1 cellular context compared by ENCODE assay signal in the genomic region with DNA sequence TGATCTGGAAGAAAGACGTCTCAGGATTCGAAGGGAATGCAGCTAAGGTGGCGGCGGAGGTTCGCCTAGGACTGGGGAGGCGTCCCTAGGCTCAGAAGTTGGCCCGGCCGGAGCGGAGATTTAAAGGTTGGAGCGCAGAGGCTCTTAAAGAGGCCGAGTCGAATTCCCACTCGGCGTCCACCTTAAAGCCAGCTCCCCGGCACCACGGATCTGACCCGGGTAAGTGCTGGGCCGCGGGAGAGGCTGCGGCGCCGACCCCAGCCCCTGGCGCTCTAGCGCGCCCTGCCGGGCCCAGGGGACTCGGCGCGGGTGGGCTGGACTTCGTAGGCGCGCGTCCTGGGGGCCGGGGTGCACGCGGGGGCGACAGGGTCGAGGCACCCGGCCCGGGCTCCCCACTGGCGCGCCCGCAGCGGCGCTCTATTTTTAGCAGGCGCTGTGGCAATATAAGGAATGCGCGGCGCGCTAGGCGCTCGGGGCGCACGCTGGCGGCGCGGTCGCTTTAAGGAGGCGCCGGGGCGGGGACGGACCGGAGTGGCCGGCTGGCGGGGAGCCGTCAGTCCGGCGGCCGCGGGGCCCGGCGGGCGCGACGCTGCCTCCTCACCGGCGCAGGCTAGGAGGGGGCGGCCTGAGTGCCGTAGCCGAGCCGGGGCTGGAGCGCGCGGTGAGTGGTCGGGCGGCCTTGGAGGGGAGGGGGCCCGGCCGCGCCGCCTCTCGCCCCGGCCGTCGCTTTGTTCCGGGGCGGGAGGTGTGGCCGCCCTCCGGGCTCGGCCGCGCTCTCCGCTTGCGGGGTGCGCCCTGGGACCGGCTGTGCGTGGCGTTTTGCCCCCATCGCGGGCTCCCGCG.
TF ChIP-seq lines count a peak whose summit lies in the region.

A gene (plus strand): TSS at position 473 of the 843 bp plus-strand sequence. CDS start 24,305 bp downstream, outside the sequence.

TF ChIP-seq in HEK293, 187 proteins besides CTCF, POLR2A, EP300 and RAD21 (continued from another document):
- peak; percentile 33; the same call in 1 of the 2 replicates for TF ChIP-seq ZFHX2 (tag by site-specific recombination; conservative IDR thresholded peaks at IDR 0.05)
- TF ChIP-seq, protein P1, sequence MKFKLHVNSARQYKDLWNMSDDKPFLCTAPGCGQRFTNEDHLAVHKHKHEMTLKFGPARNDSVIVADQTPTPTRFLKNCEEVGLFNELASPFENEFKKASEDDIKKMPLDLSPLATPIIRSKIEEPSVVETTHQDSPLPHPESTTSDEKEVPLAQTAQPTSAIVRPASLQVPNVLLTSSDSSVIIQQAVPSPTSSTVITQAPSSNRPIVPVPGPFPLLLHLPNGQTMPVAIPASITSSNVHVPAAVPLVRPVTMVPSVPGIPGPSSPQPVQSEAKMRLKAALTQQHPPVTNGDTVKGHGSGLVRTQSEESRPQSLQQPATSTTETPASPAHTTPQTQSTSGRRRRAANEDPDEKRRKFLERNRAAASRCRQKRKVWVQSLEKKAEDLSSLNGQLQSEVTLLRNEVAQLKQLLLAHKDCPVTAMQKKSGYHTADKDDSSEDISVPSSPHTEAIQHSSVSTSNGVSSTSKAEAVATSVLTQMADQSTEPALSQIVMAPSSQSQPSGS (tag by site-specific recombination; IDR thresholded peaks at IDR 0.05; ENCODE audit: low read depth), result no peak
- TF ChIP-seq ZBTB20 (tag by site-specific recombination; IDR thresholded peaks at IDR 0.05), result 0 out of 2 replicates have a peak, but pooled peaks have one; percentile 27
- TF ChIP-seq ZNF558 (tag by site-specific recombination; IDR thresholded peaks at IDR 0.05), result no peak
- TF ChIP-seq, protein P2, sequence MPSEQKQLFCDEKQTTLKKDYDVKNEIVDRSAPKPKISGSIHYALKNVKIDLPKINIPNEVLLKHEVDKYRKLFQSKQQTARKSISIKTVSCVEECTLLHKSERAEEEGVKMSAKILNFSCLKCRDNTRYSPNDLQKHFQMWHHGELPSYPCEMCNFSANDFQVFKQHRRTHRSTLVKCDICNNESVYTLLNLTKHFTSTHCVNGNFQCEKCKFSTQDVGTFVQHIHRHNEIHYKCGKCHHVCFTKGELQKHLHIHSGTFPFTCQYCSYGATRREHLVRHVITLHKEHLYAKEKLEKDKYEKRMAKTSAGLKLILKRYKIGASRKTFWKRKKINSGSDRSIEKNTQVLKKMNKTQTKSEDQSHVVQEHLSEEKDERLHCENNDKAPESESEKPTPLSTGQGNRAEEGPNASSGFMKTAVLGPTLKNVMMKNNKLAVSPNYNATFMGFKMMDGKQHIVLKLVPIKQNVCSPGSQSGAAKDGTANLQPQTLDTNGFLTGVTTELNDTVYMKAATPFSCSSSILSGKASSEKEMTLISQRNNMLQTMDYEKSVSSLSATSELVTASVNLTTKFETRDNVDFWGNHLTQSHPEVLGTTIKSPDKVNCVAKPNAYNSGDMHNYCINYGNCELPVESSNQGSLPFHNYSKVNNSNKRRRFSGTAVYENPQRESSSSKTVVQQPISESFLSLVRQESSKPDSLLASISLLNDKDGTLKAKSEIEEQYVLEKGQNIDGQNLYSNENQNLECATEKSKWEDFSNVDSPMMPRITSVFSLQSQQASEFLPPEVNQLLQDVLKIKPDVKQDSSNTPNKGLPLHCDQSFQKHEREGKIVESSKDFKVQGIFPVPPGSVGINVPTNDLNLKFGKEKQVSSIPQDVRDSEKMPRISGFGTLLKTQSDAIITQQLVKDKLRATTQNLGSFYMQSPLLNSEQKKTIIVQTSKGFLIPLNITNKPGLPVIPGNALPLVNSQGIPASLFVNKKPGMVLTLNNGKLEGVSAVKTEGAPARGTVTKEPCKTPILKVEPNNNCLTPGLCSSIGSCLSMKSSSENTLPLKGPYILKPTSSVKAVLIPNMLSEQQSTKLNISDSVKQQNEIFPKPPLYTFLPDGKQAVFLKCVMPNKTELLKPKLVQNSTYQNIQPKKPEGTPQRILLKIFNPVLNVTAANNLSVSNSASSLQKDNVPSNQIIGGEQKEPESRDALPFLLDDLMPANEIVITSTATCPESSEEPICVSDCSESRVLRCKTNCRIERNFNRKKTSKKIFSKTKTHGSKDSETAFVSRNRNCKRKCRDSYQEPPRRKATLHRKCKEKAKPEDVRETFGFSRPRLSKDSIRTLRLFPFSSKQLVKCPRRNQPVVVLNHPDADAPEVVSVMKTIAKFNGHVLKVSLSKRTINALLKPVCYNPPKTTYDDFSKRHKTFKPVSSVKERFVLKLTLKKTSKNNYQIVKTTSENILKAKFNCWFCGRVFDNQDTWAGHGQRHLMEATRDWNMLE (tag by site-specific recombination; conservative IDR thresholded peaks at IDR 0.05; ENCODE audit: low read depth), result no peak
- TF ChIP-seq ZNF2 (tag by site-specific recombination; IDR thresholded peaks at IDR 0.05), result no peak
- no peak for TF ChIP-seq ZNF501 (tag by site-specific recombination; IDR thresholded peaks at IDR 0.05)
- no peak for TF ChIP-seq ZNF114 (tag by site-specific recombination; IDR thresholded peaks at IDR 0.05)
- no peak for TF ChIP-seq MZF1 (tag by site-specific recombination; IDR thresholded peaks at IDR 0.05; ENCODE audit: borderline replicate concordance)
- TF ChIP-seq ZNF76 (tag by site-specific recombination; IDR thresholded peaks at IDR 0.05; ENCODE audit: borderline replicate concordance, low read depth), result no peak
- TF ChIP-seq, protein P3, sequence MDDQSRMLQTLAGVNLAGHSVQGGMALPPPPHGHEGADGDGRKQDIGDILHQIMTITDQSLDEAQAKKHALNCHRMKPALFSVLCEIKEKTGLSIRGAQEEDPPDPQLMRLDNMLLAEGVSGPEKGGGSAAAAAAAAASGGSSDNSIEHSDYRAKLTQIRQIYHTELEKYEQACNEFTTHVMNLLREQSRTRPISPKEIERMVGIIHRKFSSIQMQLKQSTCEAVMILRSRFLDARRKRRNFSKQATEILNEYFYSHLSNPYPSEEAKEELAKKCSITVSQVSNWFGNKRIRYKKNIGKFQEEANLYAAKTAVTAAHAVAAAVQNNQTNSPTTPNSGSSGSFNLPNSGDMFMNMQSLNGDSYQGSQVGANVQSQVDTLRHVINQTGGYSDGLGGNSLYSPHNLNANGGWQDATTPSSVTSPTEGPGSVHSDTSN (CRISPR knock-in tag; IDR thresholded peaks at IDR 0.05), result no peak
- TF ChIP-seq SCRT1 (tag by site-specific recombination; IDR thresholded peaks at IDR 0.05; ENCODE audit: borderline replicate concordance), result no peak
